ENCODE assay signal across 16 cellular contexts in the genomic region with DNA sequence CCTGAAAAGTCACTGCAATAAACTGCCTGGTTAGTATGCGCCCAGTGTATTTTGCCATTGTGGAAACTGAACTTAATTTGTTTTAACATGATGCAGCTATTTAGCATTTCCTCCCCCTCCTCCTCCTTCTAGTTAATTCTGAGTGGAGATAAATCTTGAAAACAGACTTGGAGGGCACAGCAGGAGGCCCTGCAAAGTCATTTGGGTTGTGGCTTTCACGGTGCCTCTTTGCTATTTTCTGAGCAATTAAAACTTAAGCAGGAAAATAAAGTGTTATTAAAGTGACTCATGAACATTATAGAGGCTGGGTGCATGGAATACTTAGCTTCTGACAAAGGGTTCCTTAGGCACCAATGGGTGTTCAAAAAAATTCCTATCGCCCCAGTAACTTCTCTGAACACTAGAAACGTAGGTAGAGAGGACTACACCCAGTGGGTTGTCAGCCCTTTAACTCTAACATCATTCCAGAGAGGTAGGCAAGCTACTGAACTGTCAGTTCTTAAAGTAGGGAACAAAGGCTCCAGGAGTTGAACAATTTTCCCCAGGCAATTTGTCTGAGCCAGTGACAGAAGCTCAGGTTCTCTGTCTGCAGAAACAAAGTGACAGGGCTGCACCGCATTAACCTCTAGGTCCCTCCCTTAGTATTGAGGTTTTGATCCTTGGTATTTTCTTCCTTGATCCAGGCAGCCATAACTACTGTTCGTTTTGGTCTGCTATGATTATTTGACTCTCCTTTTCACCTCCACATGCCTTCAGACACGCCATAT.
DNase-seq lines count a peak whose midpoint lies in the region; ATAC-seq and TF ChIP-seq lines count a peak whose summit lies in the region.
"Had no signal": no experiment of that assay in that cellular context is flagged by ENCODE, and none has a peak within 500 bp of the region (broad histone marks: within the 10 kb centered on the region; RNA-seq: fewer than 3 reads in every experiment).

No MANE protein-coding gene starts in this region.

- H2AFZ ChIP-seq in HCT116 (ENCODE audit: low read depth, low read length, poor library complexity, severe bottlenecking), result no peak overlapping the region
- H2AFZ ChIP-seq: parathyroid adenoma had no signal

- no peak for TF ChIP-seq RAD21 in HCT116 (IDR thresholded peaks at IDR 0.05; ENCODE audit: low read depth)

- CTCF ChIA-PET in HCT116 (lab: Charles Lee), result no interaction called here

- H3K79me2 ChIP-seq in HCT116 (ENCODE audit: insufficient read depth, low read length), result no peaks in the 10 kb centered on the region
- H3K79me2 ChIP-seq: parathyroid adenoma had no signal

- H3K4me1 ChIP-seq in HCT116 (ENCODE audit: control insufficient read depth in 1 of 2, insufficient read depth in 2 of 2, low read length in 2 of 2), result peaks cover 4 to 18% of the 10 kb centered on the region in 2 experiments; a peak in 2 of 4 replicates
- peaks cover 7% of the 10 kb centered on the region for H3K4me1 ChIP-seq in vagina
- H3K4me1 ChIP-seq: parathyroid adenoma, tibial artery had no signal

- no peaks in the 10 kb centered on the region for H3K27me3 ChIP-seq in HCT116 (ENCODE audit: insufficient read depth, low read length)
- no peaks in the 10 kb centered on the region for H3K27me3 ChIP-seq in vagina
- H3K27me3 ChIP-seq: cardiac muscle cell, tibial artery had no signal

- POLR2A ChIA-PET in HCT116 (lab: Charles Lee), result no interaction called here

- H3K27ac ChIP-seq in HCT116 (ENCODE audit: low read depth, low read length), result no peak overlapping the region
- no peak overlapping the region for H3K27ac ChIP-seq in vagina
- H3K27ac ChIP-seq: cardiac muscle cell, parathyroid adenoma, tibial artery had no signal

- H3K36me3 ChIP-seq in HCT116 (ENCODE audit: control insufficient read depth in 1 of 2, insufficient read depth in 2 of 2, low read length in 2 of 2), result no peaks in the 10 kb centered on the region
- no peaks in the 10 kb centered on the region for H3K36me3 ChIP-seq in vagina
- H3K36me3 ChIP-seq: cardiac muscle cell, tibial artery had no signal

- H3K4me3 ChIP-seq in HCT116 (replicated peaks in 1 of 2; ENCODE audit: low read depth in 1 of 2, low read length in 2 of 2) (no peak overlapping the region), vagina (no peak overlapping the region)
- H3K4me3 ChIP-seq: cardiac muscle cell, GM12878, tibial artery had no signal

- no peaks in the 10 kb centered on the region for H3K9me2 ChIP-seq in HCT116 (ENCODE audit: insufficient read depth)

- no peak overlapping the region for H3K9ac ChIP-seq in HCT116 (ENCODE audit: low read length)
- H3K9ac ChIP-seq: parathyroid adenoma had no signal

- ATAC-seq in HCT116 (peak; percentile 30; the same call in 1 of the 2 replicates), HG02840 (IDR thresholded peaks at IDR 0.05; ENCODE audit: low FRiP score, unreplicated experiment) (no peak)
- ATAC-seq: GM12878, Right ventricle myocardium inferior had no signal

- TF ChIP-seq POLR2A in HCT116 (IDR thresholded peaks at IDR 0.05; ENCODE audit: borderline replicate concordance, extremely low read depth, insufficient read depth, insufficient read length) (no peak), vagina (IDR thresholded peaks at IDR 0.05) (no peak)

- no TSS peak for BruUV-seq in HCT116 (replicated peaks; lab: Mats Ljungman, UMichigan)

- DNase-seq in A172 (ENCODE audit: low spot score) (peak; percentile 94), HCT116 (ENCODE audit: low read depth, low spot score) (no peak), T1000 (lab: John Stamatoyannopoulos, UW) (peak; percentile 23), iPS-NIHi11 (ENCODE audit: low spot score) (peak; percentile 10), kidney glomerular epithelial cell (lab: John Stamatoyannopoulos, UW) (no peak), NCI-H1930 (lab: John Stamatoyannopoulos, UW) (no peak), vagina (ENCODE audit: extremely low spot score in 2 of 2) (no peak)
- DNase-seq: DMS153; erythroblast; stimulated activated CD4-positive, alpha-beta T cell treated with anti-CD3 and anti-CD28 coated beads, Interleukin-15, amount 100 ng/mL, for 24 hours; tibial artery had no signal

- H3K9me3 ChIP-seq in HCT116 (ENCODE audit: control insufficient read depth in 1 of 2, insufficient read depth in 1 of 2, low read depth in 1 of 2, low read length in 2 of 2) (no peaks in the 10 kb centered on the region), vagina (no peaks in the 10 kb centered on the region)
- H3K9me3 ChIP-seq: tibial artery had no signal

- TF ChIP-seq CTCF in HCT116 (IDR thresholded peaks at IDR 0.05 in 2 of 3, conservative IDR thresholded peaks at IDR 0.05 in 1 of 3; ENCODE audit: borderline replicate concordance in 1 of 3, insufficient read depth in 1 of 3, low read depth in 2 of 3, low read length in 2 of 3) (no peak), vagina (IDR thresholded peaks at IDR 0.05) (no peak)

- RAD21 ChIA-PET in HCT116 (lab: Charles Lee; ENCODE audit: low non-redundant PET in 1 of 2, low total read pairs in 2 of 2, uncharacterized antibody in 2 of 2, unreplicated experiment in 2 of 2), result no interaction called here

- H3K4me2 ChIP-seq in HCT116 (ENCODE audit: low read length), result peak overlapping the region; percentile 42; the same call in 1 of the 2 replicates

- no peaks in the 10 kb centered on the region for H4K20me1 ChIP-seq in HCT116 (ENCODE audit: insufficient read depth)

- intact Hi-C loops in HCT116 (cut with micrococcal nuclease) (no loop called here), vagina (cut with DNase I) (no loop called here)

TF ChIP-seq in HCT116, 20 proteins besides CTCF, POLR2A, EP300 and RAD21:
- TF ChIP-seq TCF7L2 (IDR thresholded peaks at IDR 0.05; ENCODE audit: borderline replicate concordance, extremely low read depth, insufficient read depth, insufficient read length), result no peak
- no peak for TF ChIP-seq ZFX (IDR thresholded peaks at IDR 0.05)
- TF ChIP-seq, protein P1, sequence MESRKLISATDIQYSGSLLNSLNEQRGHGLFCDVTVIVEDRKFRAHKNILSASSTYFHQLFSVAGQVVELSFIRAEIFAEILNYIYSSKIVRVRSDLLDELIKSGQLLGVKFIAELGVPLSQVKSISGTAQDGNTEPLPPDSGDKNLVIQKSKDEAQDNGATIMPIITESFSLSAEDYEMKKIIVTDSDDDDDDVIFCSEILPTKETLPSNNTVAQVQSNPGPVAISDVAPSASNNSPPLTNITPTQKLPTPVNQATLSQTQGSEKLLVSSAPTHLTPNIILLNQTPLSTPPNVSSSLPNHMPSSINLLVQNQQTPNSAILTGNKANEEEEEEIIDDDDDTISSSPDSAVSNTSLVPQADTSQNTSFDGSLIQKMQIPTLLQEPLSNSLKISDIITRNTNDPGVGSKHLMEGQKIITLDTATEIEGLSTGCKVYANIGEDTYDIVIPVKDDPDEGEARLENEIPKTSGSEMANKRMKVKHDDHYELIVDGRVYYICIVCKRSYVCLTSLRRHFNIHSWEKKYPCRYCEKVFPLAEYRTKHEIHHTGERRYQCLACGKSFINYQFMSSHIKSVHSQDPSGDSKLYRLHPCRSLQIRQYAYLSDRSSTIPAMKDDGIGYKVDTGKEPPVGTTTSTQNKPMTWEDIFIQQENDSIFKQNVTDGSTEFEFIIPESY (IDR thresholded peaks at IDR 0.05; ENCODE audit: extremely low read depth, insufficient replicate concordance, low read length), result no peak
- no peak for TF ChIP-seq ZNF274 (IDR thresholded peaks at IDR 0.05; ENCODE audit: low read depth, low read length)
- no peak for TF ChIP-seq FOSL1 (IDR thresholded peaks at IDR 0.05; ENCODE audit: low read depth)
- TF ChIP-seq, protein P2, sequence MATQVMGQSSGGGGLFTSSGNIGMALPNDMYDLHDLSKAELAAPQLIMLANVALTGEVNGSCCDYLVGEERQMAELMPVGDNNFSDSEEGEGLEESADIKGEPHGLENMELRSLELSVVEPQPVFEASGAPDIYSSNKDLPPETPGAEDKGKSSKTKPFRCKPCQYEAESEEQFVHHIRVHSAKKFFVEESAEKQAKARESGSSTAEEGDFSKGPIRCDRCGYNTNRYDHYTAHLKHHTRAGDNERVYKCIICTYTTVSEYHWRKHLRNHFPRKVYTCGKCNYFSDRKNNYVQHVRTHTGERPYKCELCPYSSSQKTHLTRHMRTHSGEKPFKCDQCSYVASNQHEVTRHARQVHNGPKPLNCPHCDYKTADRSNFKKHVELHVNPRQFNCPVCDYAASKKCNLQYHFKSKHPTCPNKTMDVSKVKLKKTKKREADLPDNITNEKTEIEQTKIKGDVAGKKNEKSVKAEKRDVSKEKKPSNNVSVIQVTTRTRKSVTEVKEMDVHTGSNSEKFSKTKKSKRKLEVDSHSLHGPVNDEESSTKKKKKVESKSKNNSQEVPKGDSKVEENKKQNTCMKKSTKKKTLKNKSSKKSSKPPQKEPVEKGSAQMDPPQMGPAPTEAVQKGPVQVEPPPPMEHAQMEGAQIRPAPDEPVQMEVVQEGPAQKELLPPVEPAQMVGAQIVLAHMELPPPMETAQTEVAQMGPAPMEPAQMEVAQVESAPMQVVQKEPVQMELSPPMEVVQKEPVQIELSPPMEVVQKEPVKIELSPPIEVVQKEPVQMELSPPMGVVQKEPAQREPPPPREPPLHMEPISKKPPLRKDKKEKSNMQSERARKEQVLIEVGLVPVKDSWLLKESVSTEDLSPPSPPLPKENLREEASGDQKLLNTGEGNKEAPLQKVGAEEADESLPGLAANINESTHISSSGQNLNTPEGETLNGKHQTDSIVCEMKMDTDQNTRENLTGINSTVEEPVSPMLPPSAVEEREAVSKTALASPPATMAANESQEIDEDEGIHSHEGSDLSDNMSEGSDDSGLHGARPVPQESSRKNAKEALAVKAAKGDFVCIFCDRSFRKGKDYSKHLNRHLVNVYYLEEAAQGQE (IDR thresholded peaks at IDR 0.05; ENCODE audit: low read depth), result no peak
- no peak for TF ChIP-seq SRF (IDR thresholded peaks at IDR 0.05; ENCODE audit: low read depth)
- TF ChIP-seq SIN3A (IDR thresholded peaks at IDR 0.05; ENCODE audit: low read depth), result no peak
- TF ChIP-seq POLR2AphosphoS5 (IDR thresholded peaks at IDR 0.05; ENCODE audit: low read depth, low read length), result no peak
- TF ChIP-seq, protein P3, sequence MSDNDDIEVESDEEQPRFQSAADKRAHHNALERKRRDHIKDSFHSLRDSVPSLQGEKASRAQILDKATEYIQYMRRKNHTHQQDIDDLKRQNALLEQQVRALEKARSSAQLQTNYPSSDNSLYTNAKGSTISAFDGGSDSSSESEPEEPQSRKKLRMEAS (IDR thresholded peaks at IDR 0.05), result no peak
- TF ChIP-seq YY1 (IDR thresholded peaks at IDR 0.05; ENCODE audit: extremely low read depth, insufficient replicate concordance, low read depth, low read length), result no peak
- TF ChIP-seq EZH2phosphoT487 (IDR thresholded peaks at IDR 0.05; ENCODE audit: borderline replicate concordance), result no peak
- TF ChIP-seq CEBPB (IDR thresholded peaks at IDR 0.05; ENCODE audit: low read depth), result no peak
- TF ChIP-seq JUND (IDR thresholded peaks at IDR 0.05), result no peak

Comparison
In these comparisons a context has a peak if more than half of its experiments do, and no peak if none do; other contexts are left out.
1. DNase-seq: peak in A172 (single experiment), T1000 (single experiment) and iPS-NIHi11 (single experiment); none in HCT116 (single experiment), kidney glomerular epithelial cell (single experiment), NCI-H1930 (0 of 2) and vagina (0 of 2).